In the genomic region with DNA sequence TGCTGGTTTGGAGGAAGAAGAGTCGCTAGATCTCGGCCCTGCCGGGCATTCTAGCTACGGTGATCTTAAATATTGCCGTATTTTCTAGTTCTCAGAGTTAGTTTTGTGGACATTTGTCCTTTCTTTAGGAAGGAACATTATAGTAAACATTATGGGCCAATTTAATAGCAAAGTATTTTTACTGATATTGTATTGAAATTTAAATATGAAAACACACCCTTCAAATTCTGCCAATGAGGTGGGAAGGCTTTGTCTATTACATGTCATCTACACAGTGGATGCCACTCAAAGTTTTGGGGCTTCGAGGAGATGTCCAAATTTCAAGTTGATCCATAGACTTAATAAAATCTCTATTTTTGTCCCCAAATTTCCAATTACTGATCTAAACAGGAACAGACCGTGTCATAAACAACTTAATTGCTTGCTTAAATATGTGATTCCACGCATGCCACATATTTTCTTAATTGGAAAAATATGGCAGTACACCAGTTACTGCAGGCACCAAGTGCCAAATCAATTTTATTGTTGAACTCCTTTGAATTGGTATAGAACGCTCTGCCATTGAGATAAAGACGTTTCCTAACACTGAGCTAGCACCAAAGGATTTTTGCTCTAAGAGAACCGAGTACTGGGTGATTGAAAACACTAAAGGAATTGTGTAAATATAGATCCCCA, we compare ENCODE assay signal across 10 cellular contexts. TPM values are rescaled to one million over a fixed set of nuclear protein-coding genes. Genes with fewer than 3 reads are reported as not detected.
DNase-seq lines count a peak whose midpoint lies in the region; ATAC-seq and TF ChIP-seq lines count a peak whose summit lies in the region.
"Had no signal": no experiment of that assay in that cellular context is flagged by ENCODE, and none has a peak within 500 bp of the region (broad histone marks: within the 10 kb centered on the region; RNA-seq: fewer than 3 reads in every experiment).

No MANE protein-coding gene starts in this region.

- ATAC-seq in esophagus mucosa (no peak), GM18858 (IDR thresholded peaks at IDR 0.05; ENCODE audit: unreplicated experiment) (no peak)
- ATAC-seq: PC-3 had no signal

- H3K4me1 Mint-ChIP-seq in endodermal cell = peaks cover 32% of the 10 kb centered on the region

- H3K79me2 ChIP-seq in OCI-LY1 (ENCODE audit: insufficient read depth, low read length) = no peaks in the 10 kb centered on the region

- peak; percentile 30 for DNase-seq in NCI-H1694 treated with DMSO at 0.1 percent for 48 hours (lab: John Stamatoyannopoulos, UW)
- no peak for DNase-seq in NCI-H1694 (lab: John Stamatoyannopoulos, UW)
- no peak for DNase-seq in endodermal cell
- DNase-seq in skeletal muscle cell (ENCODE audit: low read depth) = no peak
- no peak for DNase-seq in adrenal gland
- DNase-seq: cerebellar nuclear complex, PC-3 had no signal

- H3K9me3 ChIP-seq in OCI-LY1 (ENCODE audit: low read length) (no peaks in the 10 kb centered on the region), endodermal cell (ENCODE audit: control insufficient read depth, low read length) (no peaks in the 10 kb centered on the region), adrenal gland (replicated peaks in 1 of 3) (no peaks in the 10 kb centered on the region)

- H3K36me3 ChIP-seq in OCI-LY1 (ENCODE audit: insufficient read depth, low read length) = no peaks in the 10 kb centered on the region
- H3K36me3 ChIP-seq in endodermal cell (ENCODE audit: control insufficient read depth, insufficient read depth, low read length) = no peaks in the 10 kb centered on the region
- no peaks in the 10 kb centered on the region for H3K36me3 ChIP-seq in adrenal gland (replicated peaks in 1 of 2)

- no peaks in the 10 kb centered on the region for H3K9me3 Mint-ChIP-seq in endodermal cell

- no peak for TF ChIP-seq CTCF in OCI-LY1 (IDR thresholded peaks at IDR 0.05; ENCODE audit: low read length)
- no peak for TF ChIP-seq CTCF in endodermal cell (conservative IDR thresholded peaks at IDR 0.05)
- no peak for TF ChIP-seq CTCF in adrenal gland (IDR thresholded peaks at IDR 0.05)

- H3K27ac Mint-ChIP-seq in endodermal cell = no peak overlapping the region

- no peak for TF ChIP-seq POLR2A in adrenal gland (IDR thresholded peaks at IDR 0.05)

- H3K27me3 ChIP-seq in OCI-LY1 (ENCODE audit: insufficient read depth, low read length) (peaks cover 5% of the 10 kb centered on the region; the same call in 1 of the 2 replicates), endodermal cell (ENCODE audit: control insufficient read depth, insufficient read depth, low read length, poor library complexity, severe bottlenecking) (peaks cover 100% of the 10 kb centered on the region), adrenal gland (peaks cover 90% of the 10 kb centered on the region)

- H3K4me1 ChIP-seq in OCI-LY1 (ENCODE audit: insufficient read depth, low read length, severe bottlenecking) (peaks cover 50% of the 10 kb centered on the region), endodermal cell (ENCODE audit: control insufficient read depth, insufficient read depth, low read length) (peaks cover 13% of the 10 kb centered on the region), adrenal gland (replicated peaks in 1 of 2) (peaks cover 11 to 29% of the 10 kb centered on the region in 2 donors)

- no peaks in the 10 kb centered on the region for H4K20me1 ChIP-seq in OCI-LY1 (ENCODE audit: insufficient read depth, low read length)

- peak overlapping the region; percentile 30 for H3K4me3 ChIP-seq in OCI-LY1 (ENCODE audit: low read depth, low read length, poor library complexity, severe bottlenecking)
- peak overlapping the region; percentile 77 for H3K4me3 ChIP-seq in endodermal cell (ENCODE audit: low read length)
- H3K4me3 ChIP-seq in skeletal muscle cell (ENCODE audit: low read depth, low read length) = peak overlapping the region; percentile 74
- H3K4me3 ChIP-seq in adrenal gland = no peak overlapping the region

- H3K4me3 Mint-ChIP-seq in endodermal cell = peak overlapping the region; percentile 58

- intact Hi-C loops in adrenal gland (cut with DNase I) = no loop called here

- no peak overlapping the region for H2AFZ ChIP-seq in OCI-LY1 (ENCODE audit: low read length)

- 10 to 24% methylated on average over 5 to 10 of the region's 11 CpGs for WGBS in endodermal cell (ENCODE audit: insufficient coverage in 1 of 2, insufficient read length in 1 of 2), 2 experiments
- 33 to 40% (median 35%) methylated on average over 11 of the region's 11 CpGs for WGBS in adrenal gland, 4 donors

- no peaks in the 10 kb centered on the region for H3K9me2 ChIP-seq in OCI-LY1 (ENCODE audit: low read depth, low read length)

- H3K27ac ChIP-seq in OCI-LY1 (ENCODE audit: low read depth, low read length, poor library complexity, severe bottlenecking) = no peak overlapping the region
- no peak overlapping the region for H3K27ac ChIP-seq in endodermal cell (ENCODE audit: low read depth, low read length)
- no peak overlapping the region for H3K27ac ChIP-seq in adrenal gland

- H3K27me3 Mint-ChIP-seq in endodermal cell (ENCODE audit: insufficient read depth) = peaks cover 98% of the 10 kb centered on the region

- peak overlapping the region; percentile 52 for H3K4me2 ChIP-seq in OCI-LY1 (ENCODE audit: low read length)

- no peaks in the 10 kb centered on the region for H3K36me3 Mint-ChIP-seq in endodermal cell (ENCODE audit: low read depth)

- H3K9ac ChIP-seq in OCI-LY1 (ENCODE audit: low read length) (no peak overlapping the region), endodermal cell (ENCODE audit: extremely low read depth, low read length, poor library complexity, severe bottlenecking) (no peak overlapping the region)

- 0 out of 2 replicates have a peak, but pooled peaks cover 4% of the 10 kb centered on the region for H3F3A ChIP-seq in OCI-LY1 (ENCODE audit: insufficient read depth, low read length)

RNA-seq across cellular contexts. Expression of gene SHOX2, which starts 1.7 kb away (rescaled TPM):
- 1 to 10 TPM; 1.1 to 1.3 TPM for total RNA-seq in endodermal cell
- 1.4 TPM for polyA plus RNA-seq in endodermal cell (2013, experiment 1 of 2)
- 1.8 TPM for polyA plus RNA-seq in endodermal cell (2013, experiment 2 of 2)
- not detected for total RNA-seq in esophagus mucosa
- under 1 TPM in 2 of 8 donors, not detected in 6; 0.09 to 0.22 TPM for total RNA-seq in adrenal gland
- polyA plus RNA-seq in adrenal gland = under 1 TPM; 0.04 to 0.40 (median 0.10) TPM

RNA-seq across cellular contexts. Expression of gene RSRC1, which starts 5.4 kb away (rescaled TPM):
- total RNA-seq in endodermal cell (10 to 100 TPM; 45.3 to 52.1 TPM), esophagus mucosa (16.9 TPM), adrenal gland (100 to 1,000 TPM in 1 of 8 donors, 10 to 100 TPM in 7; 21.5 to 125 (median 37.5) TPM)
- 33.3 TPM for polyA plus RNA-seq in endodermal cell (2013, experiment 1 of 2)
- 35.7 TPM for polyA plus RNA-seq in endodermal cell (2013, experiment 2 of 2)
- polyA plus RNA-seq in adrenal gland = 10 to 100 TPM; 12.6 to 45.5 (median 18.7) TPM

Comparison
In these comparisons a context has a peak if more than half of its experiments do, and no peak if none do; other contexts are left out.
1. H3K4me3 ChIP-seq: peak in OCI-LY1 (single experiment), endodermal cell (single experiment) and skeletal muscle cell (single experiment); none in adrenal gland (0 of 4).